ENCODE assay signal across 10 cellular contexts in genomic region chr10:128180843-128181242, GRCh38. TPM values are rescaled to one million over a fixed set of nuclear protein-coding genes. Genes with fewer than 3 reads are reported as not detected.
A peak's percentile ranks its signal among the peaks of the same experiment; 100 is the strongest.
DNase-seq lines count a peak whose midpoint lies in the region; ATAC-seq lines count a peak whose summit lies in the region.
"Had no signal": no experiment of that assay in that cellular context is flagged by ENCODE, and none has a peak within 500 bp of the region (broad histone marks: within the 10 kb centered on the region; RNA-seq: fewer than 3 reads in every experiment).

No MANE protein-coding gene starts in this region.

- no peaks in the 10 kb centered on the region for H3K27me3 Mint-ChIP-seq in activated T-cell treated with anti-CD3 and anti-CD28 coated beads, Interleukin-2, amount 50 U/mL, for 72 hours (ENCODE audit: low read depth)

- H3K27ac Mint-ChIP-seq in activated T-cell treated with anti-CD3 and anti-CD28 coated beads, Interleukin-2, amount 50 U/mL, for 72 hours: peak overlapping the region; percentile 21

- peak overlapping the region; percentile 61 to 76 for H3K4me3 Mint-ChIP-seq in activated T-cell treated with anti-CD3 and anti-CD28 coated beads, Interleukin-2, amount 50 U/mL, for 72 hours

- H3K4me1 Mint-ChIP-seq in activated T-cell treated with anti-CD3 and anti-CD28 coated beads, Interleukin-2, amount 50 U/mL, for 72 hours (ENCODE audit: low read depth): peaks cover 29% of the 10 kb centered on the region

- H3K36me3 Mint-ChIP-seq in activated T-cell treated with anti-CD3 and anti-CD28 coated beads, Interleukin-2, amount 50 U/mL, for 72 hours (ENCODE audit: insufficient read depth in 2 of 2): peaks cover 5 to 15% of the 10 kb centered on the region in 2 donors

- DNase-seq in DMS153 (lab: John Stamatoyannopoulos, UW): peak; percentile 28
- peak; percentile 27 for DNase-seq in MV-4-11 (lab: John Stamatoyannopoulos, UW)
- peak; percentile 58 to 63 for DNase-seq in activated T-cell treated with anti-CD3 and anti-CD28 coated beads, Interleukin-2, amount 50 U/mL, for 72 hours
- peak; percentile 3 for DNase-seq in stimulated activated CD4-positive, alpha-beta T cell treated with anti-CD3 and anti-CD28 coated beads, Interleukin-12 subunit alpha, Interleukin-12 subunit beta, amount 100 ng/mL, for 4 hours
- DNase-seq in AG08395 (ENCODE audit: low spot score): no peak
- DNase-seq: NCI-H526, tibial artery had no signal

- peaks cover 2 to 5% of the 10 kb centered on the region in 2 donors for H3K9me3 Mint-ChIP-seq in activated T-cell treated with anti-CD3 and anti-CD28 coated beads, Interleukin-2, amount 50 U/mL, for 72 hours

- peak; percentile 98 to 99 for ATAC-seq in activated T-cell treated with anti-CD3 and anti-CD28 coated beads, Interleukin-2, amount 50 U/mL, for 72 hours (replicated peaks in 1 of 2)
- ATAC-seq in GM18873 (IDR thresholded peaks at IDR 0.05; ENCODE audit: low FRiP score, unreplicated experiment) (no peak), HG02852 (IDR thresholded peaks at IDR 0.05; ENCODE audit: unreplicated experiment) (no peak), HG03571 (IDR thresholded peaks at IDR 0.05; ENCODE audit: unreplicated experiment) (no peak)

RNA-seq across cellular contexts. Expression of gene MKI67, which starts 54.6 kb away (rescaled TPM):
- total RNA-seq in activated T-cell treated with anti-CD3 and anti-CD28 coated beads, Interleukin-2, amount 50 U/mL, for 72 hours: 100 to 1,000 TPM; 217 to 249 TPM

Comparison
In these comparisons a context has a peak if more than half of its experiments do, and no peak if none do; other contexts are left out.
1. ATAC-seq: peak in activated T-cell treated with anti-CD3 and anti-CD28 coated beads, Interleukin-2, amount 50 U/mL, for 72 hours (2 of 2); none in GM18873 (single experiment), HG02852 (single experiment) and HG03571 (single experiment).